ENCODE assay signal across 23 cellular contexts in genomic region chr18:6983366-6983765, GRCh38.
"Had no signal": no experiment of that assay in that cellular context is flagged by ENCODE, and none has a peak within 500 bp of the region (broad histone marks: within the 10 kb centered on the region; RNA-seq: fewer than 3 reads in every experiment).

No MANE protein-coding gene starts in this region.

- H3K9me3 ChIP-seq: ovary, stomach, thyroid gland, upper lobe of left lung, uterus had no signal

- H3K36me3 ChIP-seq: ovary, stomach, upper lobe of left lung, uterus had no signal

- H3K27ac ChIP-seq: ovary, stomach, thyroid gland, upper lobe of left lung, uterus had no signal

- H3K27me3 ChIP-seq: ovary, stomach, thyroid gland, upper lobe of left lung, uterus had no signal

- DNase-seq: central memory CD4-positive, alpha-beta T cell; effector CD8-positive, alpha-beta T cell; hypothalamus; immature natural killer cell; mesenchymal stem cell; naive thymus-derived CD4-positive, alpha-beta T cell; nephron progenitor cell; occipital lobe; ovary; stimulated activated CD4-positive, alpha-beta T cell treated with anti-CD3 and anti-CD28 coated beads, Interleukin-2, amount 100 ng/mL, for 24 hours; stimulated activated CD4-positive, alpha-beta T cell treated with anti-CD3 and anti-CD28 coated beads, Interleukin-4, amount 100 ng/mL, for 24 hours; stimulated activated naive CD4-positive, alpha-beta T cell treated with Interleukin-2 at 50 U/mL for 16 hours; stomach; thyroid gland; upper lobe of left lung; uterus had no signal

- ATAC-seq: left lobe of liver; naive thymus-derived CD4-positive, alpha-beta T cell; sciatic nerve; stimulated activated effector memory CD8-positive, alpha-beta T cell treated with anti-CD3 and anti-CD28 coated beads, Interleukin-12 subunit alpha, Interleukin-12 subunit beta, amount 100 ng/mL, for 72 hours had no signal

- H3K4me1 ChIP-seq: stomach, thyroid gland, upper lobe of left lung, uterus had no signal

- H3K4me3 ChIP-seq: ovary, stomach, thyroid gland, upper lobe of left lung, uterus had no signal

- FAIRE-seq: colon, endothelial cell of umbilical vein, frontal cortex, keratinocyte had no signal
